1 cellular context compared by ENCODE assay signal in the genomic region with DNA sequence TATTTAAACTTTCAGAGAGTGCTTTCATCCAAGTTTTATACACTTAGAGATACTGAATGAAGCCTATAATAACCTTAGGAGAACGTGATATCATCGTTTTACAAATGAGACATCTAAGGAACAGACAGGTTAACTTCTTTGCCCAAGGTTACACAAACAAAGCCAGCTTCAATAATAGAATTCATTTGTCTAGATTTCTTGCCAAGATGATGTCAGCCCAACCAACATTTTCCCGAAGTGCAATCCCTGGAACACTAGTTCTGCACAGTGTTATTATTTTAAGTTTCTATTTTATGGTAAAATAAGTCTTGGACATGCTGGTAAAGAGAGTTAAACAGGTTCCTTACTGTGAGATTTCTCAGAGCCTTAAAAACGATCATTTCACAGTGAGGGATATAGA.
A peak's percentile ranks its signal among the peaks of the same experiment; 100 is the strongest.
TF ChIP-seq lines count a peak whose summit lies in the region.

No MANE protein-coding gene starts in this region.

TF ChIP-seq in HEK293, 187 proteins besides CTCF, POLR2A, EP300 and RAD21 (continued from another document):
- 0 out of 2 replicates have a peak, but pooled peaks have one; percentile 24 for TF ChIP-seq KLF8 (tag by site-specific recombination; IDR thresholded peaks at IDR 0.05)
- no peak for TF ChIP-seq ZNF560 (tag by site-specific recombination; IDR thresholded peaks at IDR 0.05; ENCODE audit: borderline replicate concordance)
- no peak for TF ChIP-seq ZNF768 (tag by site-specific recombination; IDR thresholded peaks at IDR 0.05)
- TF ChIP-seq ZNF791 (tag by site-specific recombination; IDR thresholded peaks at IDR 0.05) = no peak
- TF ChIP-seq ZNF501 (tag by site-specific recombination; IDR thresholded peaks at IDR 0.05) = no peak
